8 cellular contexts compared by ENCODE assay signal in the genomic region with DNA sequence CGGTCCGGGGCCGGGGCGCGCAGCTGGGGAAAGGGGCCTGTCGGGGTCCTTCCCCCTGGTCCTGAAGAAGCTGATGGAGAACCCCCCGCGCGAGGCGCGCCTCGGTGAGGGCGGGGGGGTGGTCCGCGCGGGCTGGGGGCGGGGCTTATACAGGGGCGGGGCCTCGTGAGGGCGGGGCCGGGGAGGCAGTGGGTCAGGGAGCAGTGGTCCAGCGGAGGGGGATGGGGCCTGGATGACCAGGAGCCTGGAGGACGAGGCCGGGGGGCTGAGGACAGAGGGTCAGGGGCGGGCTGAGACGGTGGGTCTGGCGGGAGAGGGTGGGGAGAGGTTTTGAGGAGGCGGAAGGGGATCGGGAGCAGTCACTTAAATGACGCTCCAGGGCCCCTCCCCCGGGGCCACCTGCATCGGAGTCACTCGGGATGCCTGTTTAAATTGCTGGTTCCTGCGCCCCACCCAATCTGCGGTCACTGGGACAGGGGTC. TPM values are rescaled to one million over a fixed set of nuclear protein-coding genes. Genes with fewer than 3 reads are reported as not detected.
DNase-seq lines count a peak whose midpoint lies in the region; ATAC-seq and TF ChIP-seq lines count a peak whose summit lies in the region.

No MANE protein-coding gene starts in this region.

- no peaks in the 10 kb centered on the region for H4K20me1 ChIP-seq in PC-9 (ENCODE audit: insufficient read depth)

- peaks cover 5% of the 10 kb centered on the region; the same call in 1 of the 2 replicates for H3K79me2 ChIP-seq in PC-9 (ENCODE audit: low read depth)

- ATAC-seq in HG02885 (IDR thresholded peaks at IDR 0.05; ENCODE audit: poor library complexity, unreplicated experiment) (peak; percentile 33), omental fat pad (ENCODE audit: low FRiP score) (peak; percentile 42)

- H3K4me3 ChIP-seq in PC-9 (peak overlapping the region; percentile 85), tibial artery (peak overlapping the region; percentile 75 to 98)

- peak overlapping the region; percentile 89 for H2AFZ ChIP-seq in PC-9

- POLR2A ChIA-PET in PC-9 (lab: Charles Lee; ENCODE audit: unreplicated experiment) = interaction anchor here (0.6 to 1.9 kb wide), 7 partner anchors 15 to 730 kb away, joined by 3 to 37 read pairs (median 8); a partner anchor contains a TSS

- H3K4me2 ChIP-seq in PC-9 = peak overlapping the region; percentile 89

- peaks cover 21% of the 10 kb centered on the region for H3K4me1 ChIP-seq in PC-9 (replicated peaks; ENCODE audit: insufficient read depth)
- peaks cover 0 to 29% (median 28%) of the 10 kb centered on the region in 4 donors for H3K4me1 ChIP-seq in tibial artery

- H3K27ac ChIP-seq in PC-9 (peak overlapping the region; percentile 96), tibial artery (peak overlapping the region; percentile 96 to 100)

- peak; percentile 40 to 75 for DNase-seq in NCI-H526 (lab: John Stamatoyannopoulos, UW)
- DNase-seq in NCI-H526 treated with DMSO at 0.1 percent for 48 hours (lab: John Stamatoyannopoulos, UW) = no peak
- DNase-seq in PC-9 = no peak
- peak; percentile 58 for DNase-seq in activated naive CD4-positive, alpha-beta T cell treated with Interleukin-2 at 50 U/mL for 16 hours
- peak; percentile 90 for DNase-seq in germinal center (ENCODE audit: low spot score)
- no peak for DNase-seq in omental fat pad (ENCODE audit: low spot score)
- peak; percentile 74 to 91 for DNase-seq in tibial artery

- CTCF ChIA-PET in PC-9 (lab: Charles Lee) = interaction anchor here (0.7 to 2.2 kb wide), 3 partner anchors 15 to 181 kb away, joined by 4 to 16 read pairs (median 10); no protein-coding TSS in a partner anchor

- no peaks in the 10 kb centered on the region for H3K9me2 ChIP-seq in PC-9 (ENCODE audit: insufficient read depth)

- intact Hi-C loops in PC-9 (cut with micrococcal nuclease; ENCODE audit: unreplicated experiment) (loop anchor here (5.0 kb wide), 2 partner anchors 80 to 95 kb away; a partner anchor contains a TSS), tibial artery (cut with DNase I; ENCODE audit: low total_unique reads) (no loop called here)

- no peaks in the 10 kb centered on the region for H3K36me3 ChIP-seq in PC-9 (ENCODE audit: low read depth)
- H3K36me3 ChIP-seq in tibial artery = peaks cover 1 to 8% (median 2%) of the 10 kb centered on the region in 3 donors

- H3K27me3 ChIP-seq in PC-9 (ENCODE audit: insufficient read depth, low read depth) = no peaks in the 10 kb centered on the region
- no peaks in the 10 kb centered on the region for H3K27me3 ChIP-seq in tibial artery

- no TSS peak for BruUV-seq in PC-9 (replicated peaks; lab: Mats Ljungman, UMichigan)

- no peak for TF ChIP-seq CTCF in PC-9 (conservative IDR thresholded peaks at IDR 0.05)
- TF ChIP-seq CTCF in omental fat pad (IDR thresholded peaks at IDR 0.05) = no peak
- no peak for TF ChIP-seq CTCF in tibial artery (IDR thresholded peaks at IDR 0.05)

- no peaks in the 10 kb centered on the region for H3K9me3 ChIP-seq in PC-9 (ENCODE audit: insufficient read depth, low read depth)
- no peaks in the 10 kb centered on the region for H3K9me3 ChIP-seq in tibial artery

- H3F3A ChIP-seq in PC-9 (ENCODE audit: insufficient read depth, low read depth) = peaks cover 16% of the 10 kb centered on the region

RNA-seq across cellular contexts. Expression of a gene that starts 0.4 kb away (rescaled TPM):
- total RNA-seq in PC-9 (2021) = 19.4 and 28.2 TPM in 2 replicates
- total RNA-seq in omental fat pad = 10 to 100 TPM; 11.6 to 25.5 (median 18.1) TPM

Comparison
In these comparisons a context has a peak if more than half of its experiments do, and no peak if none do; other contexts are left out.
1. DNase-seq: peak in NCI-H526 (2 of 2), activated naive CD4-positive, alpha-beta T cell treated with Interleukin-2 at 50 U/mL for 16 hours (single experiment), germinal center (single experiment) and tibial artery (2 of 2); none in NCI-H526 treated with DMSO at 0.1 percent for 48 hours (single experiment), PC-9 (0 of 2) and omental fat pad (single experiment).